In the genomic region with DNA sequence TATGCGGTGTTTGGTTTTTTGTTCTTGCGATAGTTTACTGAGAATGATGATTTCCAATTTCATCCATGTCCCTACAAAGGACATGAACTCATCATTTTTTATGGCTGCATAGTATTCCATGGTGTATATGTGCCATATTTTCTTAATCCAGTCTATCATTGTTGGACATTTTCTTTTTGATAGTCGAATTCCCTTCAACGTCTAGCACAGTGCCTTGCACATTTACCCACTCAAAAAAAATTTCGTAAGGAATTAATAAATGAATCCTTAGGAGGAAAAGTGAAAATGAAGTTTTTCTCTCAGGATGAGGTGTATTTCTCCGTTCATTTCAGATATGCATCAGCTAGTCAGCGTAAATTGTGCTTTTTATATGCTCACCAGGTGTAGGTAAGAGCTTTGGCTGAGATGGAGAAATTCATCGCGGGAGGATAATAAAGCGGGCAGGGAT, we compare ENCODE assay signal across 9 cellular contexts. TPM values are rescaled to one million over a fixed set of nuclear protein-coding genes. Genes with fewer than 3 reads are reported as not detected.
DNase-seq lines count a peak whose midpoint lies in the region; ATAC-seq and TF ChIP-seq lines count a peak whose summit lies in the region.
"Not testable (repeated sequence)": the region's sequence is repeated elsewhere in the genome, so short reads cannot be mapped to it uniquely, and the experiment has no call there.
"Had no signal": no experiment of that assay in that cellular context is flagged by ENCODE, and none has a peak within 500 bp of the region (broad histone marks: within the 10 kb centered on the region; RNA-seq: fewer than 3 reads in every experiment).

No MANE protein-coding gene starts in this region.

- CTCF ChIA-PET in AG04449 (lab: Yijun Ruan, JAX), result interaction anchor here (1.1 to 2.2 kb wide), 2 partner anchors 34 to 35 kb away, joined by 3 to 10 read pairs; no protein-coding TSS in a partner anchor
- CTCF ChIA-PET in HEK293 (lab: Yijun Ruan, JAX), result interaction anchor here (0.7 to 1.4 kb wide), 3 partner anchors 35 to 128 kb away, joined by 3 to 17 read pairs (median 5); no protein-coding TSS in a partner anchor

- H3K27ac Mint-ChIP-seq in activated naive CD4-positive, alpha-beta T cell treated with anti-CD3 and anti-CD28 coated beads, Interleukin-2, amount 50 U/mL, for 24 hours, result peak overlapping the region; percentile 72
- H3K27ac Mint-ChIP-seq in natural killer cell treated with Interleukin-12 subunit alpha and Interleukin-12 subunit beta and Interleukin-15 and Interleukin-18, amount 100 ng/mL, for 72 hours, result peak overlapping the region in 1 of 2 donors; percentile 44
- peak overlapping the region; percentile 65 for H3K27ac Mint-ChIP-seq in stimulated activated memory B cell treated with anti-CD40 and anti-IgM and Interleukin-4, amounts not matched to agents 10 μg/mL and 1 μg/mL and 100 μg/mL, for 72 hours

- POLR2A ChIA-PET in AG04449 (lab: Yijun Ruan, JAX) (interaction anchor here (0.8 to 1.5 kb wide), 6 partner anchors 13 to 63 kb away, joined by 3 to 8 read pairs (median 3); partner anchors contain the start of gene ZNF697), HEK293 (lab: Yijun Ruan, JAX) (interaction anchor here (0.7 to 2.2 kb wide), 21 partner anchors 8 to 161 kb away, joined by 3 to 23 read pairs (median 4); partner anchors contain the start of gene ZNF697)

- H3K9me3 ChIP-seq in HEK293 (ENCODE audit: control insufficient read depth, insufficient read depth, low read depth, low read length); SJSA1 (replicated peaks); effector memory CD4-positive, alpha-beta T cell (ENCODE audit: control insufficient read depth, low read length): not testable (repeated sequence)

- H3K27ac ChIP-seq in HEK293 (ENCODE audit: extremely low read depth, low read depth, low read length); SJSA1; effector memory CD4-positive, alpha-beta T cell (ENCODE audit: insufficient read depth, low read length, poor library complexity, severe bottlenecking): not testable (repeated sequence)

- H3K4me3 Mint-ChIP-seq in activated naive CD4-positive, alpha-beta T cell treated with anti-CD3 and anti-CD28 coated beads, Interleukin-2, amount 50 U/mL, for 24 hours, result peak overlapping the region; percentile 88
- H3K4me3 Mint-ChIP-seq in natural killer cell treated with Interleukin-12 subunit alpha and Interleukin-12 subunit beta and Interleukin-15 and Interleukin-18, amount 100 ng/mL, for 72 hours, result peak overlapping the region; percentile 92
- H3K4me3 Mint-ChIP-seq in stimulated activated memory B cell treated with anti-CD40 and anti-IgM and Interleukin-4, amounts not matched to agents 10 μg/mL and 1 μg/mL and 100 μg/mL, for 72 hours, result peak overlapping the region; percentile 84

- peaks cover 17% of the 10 kb centered on the region for H3K27me3 Mint-ChIP-seq in activated naive CD4-positive, alpha-beta T cell treated with anti-CD3 and anti-CD28 coated beads, Interleukin-2, amount 50 U/mL, for 24 hours
- peaks cover 20 to 22% of the 10 kb centered on the region in 2 donors for H3K27me3 Mint-ChIP-seq in natural killer cell treated with Interleukin-12 subunit alpha and Interleukin-12 subunit beta and Interleukin-15 and Interleukin-18, amount 100 ng/mL, for 72 hours
- peaks cover 17% of the 10 kb centered on the region for H3K27me3 Mint-ChIP-seq in stimulated activated memory B cell treated with anti-CD40 and anti-IgM and Interleukin-4, amounts not matched to agents 10 μg/mL and 1 μg/mL and 100 μg/mL, for 72 hours

- peaks cover 14% of the 10 kb centered on the region for H3K27me3 ChIP-seq in SJSA1 (replicated peaks)
- not testable (repeated sequence) for H3K27me3 ChIP-seq in effector memory CD4-positive, alpha-beta T cell (replicated peaks; ENCODE audit: control insufficient read depth, insufficient read depth, low read length, poor library complexity, severe bottlenecking)

- peaks cover 15% of the 10 kb centered on the region for H3K4me1 ChIP-seq in HEK293 (ENCODE audit: control insufficient read depth, insufficient read depth, low read length)
- H3K4me1 ChIP-seq in SJSA1 (replicated peaks); effector memory CD4-positive, alpha-beta T cell (ENCODE audit: control insufficient read depth, insufficient read depth, low read length, poor library complexity, severe bottlenecking): not testable (repeated sequence)

- H3K4me3 ChIP-seq in AG04449 (ENCODE audit: low read depth, low read length) (peak overlapping the region; percentile 92), HEK293 (ENCODE audit: low read depth, low read length) (peak overlapping the region; percentile 76), SJSA1 (peak overlapping the region; percentile 49), iPS-11a (ENCODE audit: low read depth, low read length) (peak overlapping the region; percentile 100)
- peak overlapping the region; percentile 59 for H3K4me3 ChIP-seq in effector memory CD4-positive, alpha-beta T cell (ENCODE audit: insufficient read depth, low read depth, low read length, poor library complexity, severe bottlenecking)

- peaks cover 36% of the 10 kb centered on the region for H3K4me1 Mint-ChIP-seq in activated naive CD4-positive, alpha-beta T cell treated with anti-CD3 and anti-CD28 coated beads, Interleukin-2, amount 50 U/mL, for 24 hours
- H3K4me1 Mint-ChIP-seq in natural killer cell treated with Interleukin-12 subunit alpha and Interleukin-12 subunit beta and Interleukin-15 and Interleukin-18, amount 100 ng/mL, for 72 hours (ENCODE audit: low read depth in 2 of 2), result peaks cover 19 to 28% of the 10 kb centered on the region in 2 donors
- peaks cover 25% of the 10 kb centered on the region for H3K4me1 Mint-ChIP-seq in stimulated activated memory B cell treated with anti-CD40 and anti-IgM and Interleukin-4, amounts not matched to agents 10 μg/mL and 1 μg/mL and 100 μg/mL, for 72 hours

- not testable (repeated sequence) for H3K36me3 Mint-ChIP-seq in activated naive CD4-positive, alpha-beta T cell treated with anti-CD3 and anti-CD28 coated beads, Interleukin-2, amount 50 U/mL, for 24 hours; natural killer cell treated with Interleukin-12 subunit alpha and Interleukin-12 subunit beta and Interleukin-15 and Interleukin-18, amount 100 ng/mL, for 72 hours; stimulated activated memory B cell treated with anti-CD40 and anti-IgM and Interleukin-4, amounts not matched to agents 10 μg/mL and 1 μg/mL and 100 μg/mL, for 72 hours

- ATAC-seq in natural killer cell treated with Interleukin-12 subunit alpha and Interleukin-12 subunit beta and Interleukin-15 and Interleukin-18, amount 100 ng/mL, for 72 hours; stimulated activated memory B cell treated with anti-CD40 and anti-IgM and Interleukin-4, amounts not matched to agents 10 μg/mL and 1 μg/mL and 100 μg/mL, for 72 hours: not testable (repeated sequence)

- not testable (repeated sequence) for H3K36me3 ChIP-seq in HEK293 (ENCODE audit: control insufficient read depth in 2 of 2, insufficient read depth in 1 of 2, low read length in 2 of 2); SJSA1; effector memory CD4-positive, alpha-beta T cell (ENCODE audit: control insufficient read depth, insufficient read depth, low read length)

- not testable (repeated sequence) for DNase-seq in AG04449 (ENCODE audit: low read depth, low spot score); SJSA1 (ENCODE audit: low read depth in 1 of 2, low spot score in 2 of 2); effector memory CD4-positive, alpha-beta T cell; natural killer cell treated with Interleukin-12 subunit alpha and Interleukin-12 subunit beta and Interleukin-15 and Interleukin-18, amount 100 ng/mL, for 72 hours (ENCODE audit: low spot score)

- not testable (repeated sequence) for H3K9me3 Mint-ChIP-seq in activated naive CD4-positive, alpha-beta T cell treated with anti-CD3 and anti-CD28 coated beads, Interleukin-2, amount 50 U/mL, for 24 hours; natural killer cell treated with Interleukin-12 subunit alpha and Interleukin-12 subunit beta and Interleukin-15 and Interleukin-18, amount 100 ng/mL, for 72 hours; stimulated activated memory B cell treated with anti-CD40 and anti-IgM and Interleukin-4, amounts not matched to agents 10 μg/mL and 1 μg/mL and 100 μg/mL, for 72 hours

- TF ChIP-seq CTCF in AG04449 (IDR thresholded peaks at IDR 0.05; ENCODE audit: insufficient read depth, low read length, missing control alignments); HEK293 (tag by site-specific recombination; IDR thresholded peaks at IDR 0.05): not testable (repeated sequence)

TF ChIP-seq in HEK293, 187 proteins besides CTCF, POLR2A, EP300 and RAD21 (continues in another document):
- TF ChIP-seq ZNF146 (tag by site-specific recombination; IDR thresholded peaks at IDR 0.05) (peak; percentile 100), ZNF335 (tag by site-specific recombination; conservative IDR thresholded peaks at IDR 0.05) (peak; percentile 80), ZNF664 (tag by site-specific recombination; IDR thresholded peaks at IDR 0.05) (peak; percentile 83; the same call in 1 of the 2 replicates), ZNF580 (tag by site-specific recombination; IDR thresholded peaks at IDR 0.05) (peak; percentile 89)

RNA-seq across cellular contexts. Expression of gene PHGDH, which starts 0.4 kb away (rescaled TPM):
- total RNA-seq in SJSA1 (2014; rRNA removed; shearing (Covaris generic)), result 34.6 and 38.2 TPM in 2 replicates
- total RNA-seq in natural killer cell treated with Interleukin-12 subunit alpha and Interleukin-12 subunit beta and Interleukin-15 and Interleukin-18, amount 100 ng/mL, for 72 hours, result 10 to 100 TPM; 37.6 to 42.1 TPM

RNA-seq across cellular contexts. Expression of gene HMGCS2, which starts 57.3 kb away (rescaled TPM):
- total RNA-seq in SJSA1 (2014; rRNA removed; shearing (Covaris generic)), result not detected in 2 replicates
- total RNA-seq in natural killer cell treated with Interleukin-12 subunit alpha and Interleukin-12 subunit beta and Interleukin-15 and Interleukin-18, amount 100 ng/mL, for 72 hours, result not detected
- total RNA-seq: G401 had no signal

Comparison
In these comparisons a context has a peak if more than half of its experiments do, and no peak if none do; other contexts are left out.
1. H3K4me3 ChIP-seq: peak in every context shown above with its lines; median percentile 100 in iPS-11a; 92 in AG04449; 76 in HEK293; 59 in effector memory CD4-positive, alpha-beta T cell; 49 in SJSA1.